In genomic region chr11:1128333-1129142, GRCh38 we compare ENCODE assay signal across 22 cellular contexts. TPM values are rescaled to one million over a fixed set of nuclear protein-coding genes. Genes with fewer than 3 reads are reported as not detected.
DNase-seq lines count a peak whose midpoint lies in the region; ATAC-seq and TF ChIP-seq lines count a peak whose summit lies in the region.
"Had no signal": no experiment of that assay in that cellular context is flagged by ENCODE, and none has a peak within 500 bp of the region (broad histone marks: within the 10 kb centered on the region; RNA-seq: fewer than 3 reads in every experiment).

No MANE protein-coding gene starts in this region.

- TF ChIP-seq CTCF in Panc1 (IDR thresholded peaks at IDR 0.05): no peak

- H3K4me1 ChIP-seq in Panc1 (ENCODE audit: control insufficient read depth, insufficient read depth, low read length): 0 out of 2 replicates have a peak, but pooled peaks cover 10% of the 10 kb centered on the region
- H3K4me1 ChIP-seq: gastroesophageal sphincter, prostate gland, vagina had no signal

- H3K27me3 Mint-ChIP-seq in activated CD4-positive, alpha-beta memory T cell treated with anti-CD3 and anti-CD28 coated beads for 36 hours: peaks cover 5% of the 10 kb centered on the region
- H3K27me3 Mint-ChIP-seq in activated CD4-positive, alpha-beta memory T cell treated with anti-CD3 and anti-CD28 coated beads, Interleukin-2, amount 10 ng/mL, durations not matched to agents 7 days and 5 days: no peaks in the 10 kb centered on the region

- intact Hi-C loops in activated CD4-positive, alpha-beta memory T cell treated with anti-CD3 and anti-CD28 coated beads for 36 hours (cut with micrococcal nuclease): no loop called here
- intact Hi-C loops in Panc1 (cut with micrococcal nuclease; ENCODE audit: unreplicated experiment): no loop called here

- H3K27me3 ChIP-seq in Panc1 (ENCODE audit: control insufficient read depth, insufficient read depth, low read length): no peaks in the 10 kb centered on the region
- H3K27me3 ChIP-seq: vagina had no signal

- BruUV-seq in Panc1 (replicated peaks; lab: Mats Ljungman, UMichigan): no TSS peak

- H3K4me3 ChIP-seq in Panc1 (ENCODE audit: low read depth in 2 of 2, low read length in 2 of 2): no peak overlapping the region
- H3K4me3 ChIP-seq: gastroesophageal sphincter, prostate gland, vagina had no signal

- peaks cover 3% of the 10 kb centered on the region for H3K9me3 Mint-ChIP-seq in activated CD4-positive, alpha-beta memory T cell treated with anti-CD3 and anti-CD28 coated beads for 36 hours
- H3K9me3 Mint-ChIP-seq in activated CD4-positive, alpha-beta memory T cell treated with anti-CD3 and anti-CD28 coated beads, Interleukin-2, amount 10 ng/mL, durations not matched to agents 7 days and 5 days: peaks cover 12% of the 10 kb centered on the region

- no peak overlapping the region for H3K27ac Mint-ChIP-seq in activated CD4-positive, alpha-beta memory T cell treated with anti-CD3 and anti-CD28 coated beads for 36 hours
- H3K27ac Mint-ChIP-seq in activated CD4-positive, alpha-beta memory T cell treated with anti-CD3 and anti-CD28 coated beads, Interleukin-2, amount 10 ng/mL, durations not matched to agents 7 days and 5 days: no peak overlapping the region
- H3K27ac Mint-ChIP-seq: nephron had no signal

- H3K4me1 Mint-ChIP-seq in activated CD4-positive, alpha-beta memory T cell treated with anti-CD3 and anti-CD28 coated beads for 36 hours (ENCODE audit: low read depth): no peaks in the 10 kb centered on the region
- H3K4me1 Mint-ChIP-seq in activated CD4-positive, alpha-beta memory T cell treated with anti-CD3 and anti-CD28 coated beads, Interleukin-2, amount 10 ng/mL, durations not matched to agents 7 days and 5 days: no peaks in the 10 kb centered on the region
- H3K4me1 Mint-ChIP-seq: nephron had no signal

- in situ Hi-C loops in Panc1 (cut with HindIII; ENCODE audit: low pct_unique_long_range_greater_than_20kb, low sequenced_read_pairs): no loop called here

- H3K36me3 Mint-ChIP-seq in activated CD4-positive, alpha-beta memory T cell treated with anti-CD3 and anti-CD28 coated beads for 36 hours: no peaks in the 10 kb centered on the region
- peaks cover 3% of the 10 kb centered on the region for H3K36me3 Mint-ChIP-seq in activated CD4-positive, alpha-beta memory T cell treated with anti-CD3 and anti-CD28 coated beads, Interleukin-2, amount 10 ng/mL, durations not matched to agents 7 days and 5 days (ENCODE audit: low read depth)

- H3K4me3 Mint-ChIP-seq in activated CD4-positive, alpha-beta memory T cell treated with anti-CD3 and anti-CD28 coated beads for 36 hours: no peak overlapping the region
- no peak overlapping the region for H3K4me3 Mint-ChIP-seq in activated CD4-positive, alpha-beta memory T cell treated with anti-CD3 and anti-CD28 coated beads, Interleukin-2, amount 10 ng/mL, durations not matched to agents 7 days and 5 days
- H3K4me3 Mint-ChIP-seq: nephron had no signal

- 0 out of 2 replicates have a peak, but pooled peaks cover under 1% of the 10 kb centered on the region for H3K9me3 ChIP-seq in Panc1 (ENCODE audit: control insufficient read depth, insufficient read depth, low read depth, low read length)
- H3K9me3 ChIP-seq: prostate gland, vagina had no signal

- ATAC-seq in Panc1: peak; percentile 20; the same call in 1 of the 2 replicates
- ATAC-seq in HG03045 (IDR thresholded peaks at IDR 0.05; ENCODE audit: unreplicated experiment): no peak
- ATAC-seq in GM21529 (IDR thresholded peaks at IDR 0.05; ENCODE audit: unreplicated experiment): no peak
- ATAC-seq: gastroesophageal sphincter, HCT116 had no signal

- POLR2A ChIA-PET in activated CD4-positive, alpha-beta memory T cell treated with anti-CD3 and anti-CD28 coated beads for 36 hours (lab: Charles Lee): no interaction called here
- POLR2A ChIA-PET in activated CD4-positive, alpha-beta memory T cell treated with anti-CD3 and anti-CD28 coated beads, Interleukin-2, amount 10 ng/mL, durations not matched to agents 7 days and 5 days (lab: Charles Lee): no interaction called here
- POLR2A ChIA-PET in Panc1 (lab: Charles Lee): interaction anchor here (0.6 kb wide), 1 partner anchor 207 kb away, joined by 6 read pairs; no protein-coding TSS in a partner anchor

- CTCF ChIA-PET in activated CD4-positive, alpha-beta memory T cell treated with anti-CD3 and anti-CD28 coated beads for 36 hours (lab: Charles Lee): no interaction called here
- CTCF ChIA-PET in activated CD4-positive, alpha-beta memory T cell treated with anti-CD3 and anti-CD28 coated beads, Interleukin-2, amount 10 ng/mL, durations not matched to agents 7 days and 5 days (lab: Charles Lee): no interaction called here
- CTCF ChIA-PET in Panc1 (lab: Charles Lee): interaction anchor here (0.6 kb wide), 1 partner anchor 96 kb away, joined by 3 read pairs; no protein-coding TSS in a partner anchor

- peak; percentile 5 for DNase-seq in activated CD4-positive, alpha-beta memory T cell treated with anti-CD3 and anti-CD28 coated beads for 36 hours
- DNase-seq in activated CD4-positive, alpha-beta memory T cell treated with anti-CD3 and anti-CD28 coated beads, Interleukin-2, amount 10 ng/mL, durations not matched to agents 7 days and 5 days: no peak
- DNase-seq in Panc1 (ENCODE audit: low read depth, low spot score) (no peak), islet precursor cell (peak; percentile 44), NCI-H526 (lab: John Stamatoyannopoulos, UW) (no peak)
- peak; percentile 10 for DNase-seq in stimulated activated CD8-positive, alpha-beta memory T cell treated with anti-CD3 and anti-CD28 coated beads, Interleukin-4, amount 100 ng/mL, for 48 hours
- DNase-seq: EL; NCI-H1105; NCI-H510A; small intestine; stimulated activated CD4-positive, alpha-beta T cell treated with anti-CD3 and anti-CD28 coated beads, Interleukin-2, amount 100 ng/mL, for 48 hours; T1000 had no signal

- H3K36me3 ChIP-seq in Panc1 (ENCODE audit: control insufficient read depth, insufficient read depth, low read length): no peaks in the 10 kb centered on the region
- H3K36me3 ChIP-seq: gastroesophageal sphincter, prostate gland, vagina had no signal

- H3K27ac ChIP-seq in Panc1 (ENCODE audit: low read length): no peak overlapping the region
- H3K27ac ChIP-seq: gastroesophageal sphincter, prostate gland, vagina had no signal

RNA-seq across cellular contexts. Expression of gene MUC5AC, which starts 29.2 kb away (rescaled TPM):
- not detected for total RNA-seq in activated CD4-positive, alpha-beta memory T cell treated with anti-CD3 and anti-CD28 coated beads for 36 hours
- total RNA-seq in activated CD4-positive, alpha-beta memory T cell treated with anti-CD3 and anti-CD28 coated beads, Interleukin-2, amount 10 ng/mL, durations not matched to agents 7 days and 5 days: not detected
- total RNA-seq in Panc1 (2021; ENCODE audit: unreplicated experiment): 0.03 TPM
- polyA plus RNA-seq in Panc1 (2012; ENCODE audit: insufficient read length): 0.04 TPM
- total RNA-seq: kidney epithelial cell, RPMI7951, vagina had no signal
- polyA plus RNA-seq: BJ had no signal

RNA-seq across cellular contexts. Expression of gene MUC2, which starts 53.9 kb away (rescaled TPM):
- not detected for total RNA-seq in activated CD4-positive, alpha-beta memory T cell treated with anti-CD3 and anti-CD28 coated beads for 36 hours
- total RNA-seq in activated CD4-positive, alpha-beta memory T cell treated with anti-CD3 and anti-CD28 coated beads, Interleukin-2, amount 10 ng/mL, durations not matched to agents 7 days and 5 days: not detected
- 0.08 TPM for total RNA-seq in Panc1 (2021; ENCODE audit: unreplicated experiment)
- not detected for polyA plus RNA-seq in Panc1 (2012; ENCODE audit: insufficient read length)
- total RNA-seq: kidney epithelial cell, RPMI7951, vagina had no signal
- polyA plus RNA-seq: BJ had no signal

Comparison
In these comparisons a context has a peak if more than half of its experiments do, and no peak if none do; other contexts are left out.
1. DNase-seq: peak in activated CD4-positive, alpha-beta memory T cell treated with anti-CD3 and anti-CD28 coated beads for 36 hours (single experiment), islet precursor cell (single experiment) and stimulated activated CD8-positive, alpha-beta memory T cell treated with anti-CD3 and anti-CD28 coated beads, Interleukin-4, amount 100 ng/mL, for 48 hours (single experiment); none in activated CD4-positive, alpha-beta memory T cell treated with anti-CD3 and anti-CD28 coated beads, Interleukin-2, amount 10 ng/mL, durations not matched to agents 7 days and 5 days (single experiment), Panc1 (single experiment) and NCI-H526 (0 of 2).